ENCODE assay signal across 8 cellular contexts in the genomic region with DNA sequence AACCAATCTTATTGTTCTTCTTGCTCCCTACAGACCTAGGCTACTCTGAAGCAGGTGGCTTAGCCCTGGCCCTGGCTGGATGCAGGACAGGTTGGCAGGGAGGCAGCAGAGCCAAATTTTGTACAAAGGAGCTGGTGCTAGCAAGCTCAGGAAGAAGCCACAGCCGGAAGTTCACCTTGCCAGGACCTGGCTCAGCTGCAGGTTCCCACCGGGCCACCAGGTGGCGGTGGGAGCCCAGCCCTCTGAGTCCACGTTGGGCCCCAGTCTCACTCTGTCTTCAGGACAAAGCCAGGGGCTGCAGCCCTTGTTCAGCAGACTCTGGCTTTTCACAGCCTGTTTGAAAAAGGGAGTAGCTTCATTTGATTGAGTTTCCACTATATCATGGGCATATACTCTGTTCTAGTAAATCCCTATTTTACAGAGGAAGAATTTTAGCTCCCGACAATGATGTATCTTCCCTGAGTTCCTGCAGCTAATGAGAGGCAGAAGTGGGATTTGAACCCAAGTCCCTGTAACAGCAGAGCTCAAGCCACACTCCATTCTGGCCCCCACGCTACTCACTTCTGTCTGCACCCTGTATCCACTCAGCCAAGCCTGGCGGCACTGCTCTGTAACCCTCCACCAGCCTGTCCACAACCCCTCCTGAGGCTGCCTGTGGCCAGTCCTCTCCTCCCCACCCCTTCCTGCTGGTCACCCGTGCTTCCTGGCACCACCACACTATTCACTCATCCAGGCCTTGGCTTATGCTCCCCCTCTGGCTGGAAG.
DNase-seq lines count a peak whose midpoint lies in the region; ATAC-seq lines count a peak whose summit lies in the region.

No MANE protein-coding gene starts in this region.

- H3K27ac ChIP-seq in caudate nucleus (ENCODE audit: low read depth, low read length): no peak overlapping the region

- ATAC-seq in HG03175 (IDR thresholded peaks at IDR 0.05; ENCODE audit: unreplicated experiment): peak; percentile 58

- DNase-seq in NK-92 treated with Interleukin-12 subunit alpha and Interleukin-12 subunit beta, amount 100 ng/mL, for 24 hours (lab: John Stamatoyannopoulos, UW): peak; percentile 65
- no peak for DNase-seq in NK-92 (lab: John Stamatoyannopoulos, UW; ENCODE audit: unreplicated experiment)
- peak; percentile 62 for DNase-seq in NCI-H226
- peak; percentile 55 for DNase-seq in activated CD4-positive, CD25-positive, alpha-beta regulatory T cell treated with anti-CD3 and anti-CD28 coated beads, Interleukin-2, amount 50 U/mL, for 16 hours (ENCODE audit: low read depth, low spot score)
- DNase-seq in caudate nucleus (lab: John Stamatoyannopoulos, UW): peak in 49 of 61 donors; percentile 3 to 95 (median 31)
- DNase-seq in iris pigment epithelial cell (ENCODE audit: low read depth): peak; percentile 65
- peak; percentile 86 for DNase-seq in stimulated activated CD4-positive, alpha-beta T cell treated with anti-CD3 and anti-CD28 coated beads, Interleukin-15, amount 100 ng/mL, for 24 hours
